20 cellular contexts compared by ENCODE assay signal in the genomic region with DNA sequence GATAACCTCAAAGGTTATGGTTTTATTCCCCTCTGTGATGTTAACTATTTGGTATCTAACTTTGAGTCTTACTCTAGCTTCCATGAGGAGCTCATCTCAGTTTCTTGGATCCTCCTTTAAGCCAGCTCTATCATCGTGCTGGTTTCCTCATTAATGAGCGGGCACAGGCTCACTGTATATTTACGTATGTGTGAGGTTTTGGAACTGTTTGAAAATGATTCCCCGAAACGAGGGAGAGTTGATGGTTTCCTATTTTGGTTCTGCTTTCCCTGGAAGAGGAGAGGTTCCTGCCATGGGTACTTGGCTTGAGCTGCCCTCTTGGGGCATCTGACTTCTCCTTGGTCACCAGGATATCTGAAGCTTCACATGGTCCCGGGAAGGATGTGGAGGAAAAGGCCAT. TPM values are rescaled to one million over a fixed set of nuclear protein-coding genes. Genes with fewer than 3 reads are reported as not detected.
DNase-seq lines count a peak whose midpoint lies in the region; ATAC-seq and TF ChIP-seq lines count a peak whose summit lies in the region.
"Had no signal": no experiment of that assay in that cellular context is flagged by ENCODE, and none has a peak within 500 bp of the region (broad histone marks: within the 10 kb centered on the region; RNA-seq: fewer than 3 reads in every experiment).

No MANE protein-coding gene starts in this region.

- no peaks in the 10 kb centered on the region for H3K9me3 Mint-ChIP-seq in activated naive CD4-positive, alpha-beta T cell treated with anti-CD3 and anti-CD28 coated beads, Interleukin-2, amount 50 U/mL, for 24 hours
- H3K9me3 Mint-ChIP-seq in dendritic cell treated with granulocyte-macrophage colony-stimulating factor and Interleukin-4, amounts not matched to agents 40 ng/mL and 50 ng/mL, for 4 days, result no peaks in the 10 kb centered on the region

- no peaks in the 10 kb centered on the region for H3K27me3 Mint-ChIP-seq in activated naive CD4-positive, alpha-beta T cell treated with anti-CD3 and anti-CD28 coated beads, Interleukin-2, amount 50 U/mL, for 24 hours
- H3K27me3 Mint-ChIP-seq in dendritic cell treated with granulocyte-macrophage colony-stimulating factor and Interleukin-4, amounts not matched to agents 40 ng/mL and 50 ng/mL, for 4 days, result no peaks in the 10 kb centered on the region

- H3K4me1 ChIP-seq in OCI-LY3 (ENCODE audit: low read length), result peaks cover 62% of the 10 kb centered on the region
- peaks cover 0 to 4% (median 2%) of the 10 kb centered on the region in 4 donors for H3K4me1 ChIP-seq in stomach
- no peaks in the 10 kb centered on the region for H3K4me1 ChIP-seq in osteoblast (ENCODE audit: insufficient read depth, low read length)
- H3K4me1 ChIP-seq: parathyroid adenoma had no signal

- DNase-seq in activated naive CD4-positive, alpha-beta T cell treated with anti-CD3 and anti-CD28 coated beads, Interleukin-2, amount 50 U/mL, for 16 hours, result no peak
- DNase-seq in stomach (peak; percentile 20), SHP77 treated with DMSO at 0.1 percent for 48 hours (lab: John Stamatoyannopoulos, UW) (no peak), osteoblast (ENCODE audit: insufficient read length, low spot score, missing footprints) (no peak)
- DNase-seq: activated CD4-positive, alpha-beta T cell treated with anti-CD3 and anti-CD28 coated beads, Interleukin-2, amount 50 U/mL, for 48 hours; caudate nucleus; left colon; mucosa of descending colon; NCI-H1105 treated with DMSO at 0.1 percent for 48 hours; NCI-H2171; NCI-H82; RPMI8226; stimulated activated CD4-positive, alpha-beta T cell treated with anti-CD3 and anti-CD28 coated beads, Interleukin-4, amount 100 ng/mL, for 4 hours had no signal

- no peak for TF ChIP-seq CTCF in OCI-LY3 (IDR thresholded peaks at IDR 0.05; ENCODE audit: low read depth, low read length)
- no peak for TF ChIP-seq CTCF in stomach (IDR thresholded peaks at IDR 0.05)
- TF ChIP-seq CTCF in osteoblast (IDR thresholded peaks at IDR 0.05; ENCODE audit: extremely low read depth, low read depth, low read length), result no peak

- H3K36me3 Mint-ChIP-seq in activated naive CD4-positive, alpha-beta T cell treated with anti-CD3 and anti-CD28 coated beads, Interleukin-2, amount 50 U/mL, for 24 hours, result peaks cover 26% of the 10 kb centered on the region
- H3K36me3 Mint-ChIP-seq in dendritic cell treated with granulocyte-macrophage colony-stimulating factor and Interleukin-4, amounts not matched to agents 40 ng/mL and 50 ng/mL, for 4 days (ENCODE audit: low read depth), result peaks cover 99% of the 10 kb centered on the region

- intact Hi-C loops in dendritic cell treated with granulocyte-macrophage colony-stimulating factor and Interleukin-4, amounts not matched to agents 40 ng/mL and 50 ng/mL, for 4 days (cut with micrococcal nuclease), result no loop called here
- intact Hi-C loops in stomach (cut with DNase I; ENCODE audit: low total_unique reads), result no loop called here

- H3K27ac ChIP-seq in OCI-LY3 (ENCODE audit: low read length), result peak overlapping the region; percentile 90
- H3K27ac ChIP-seq in stomach, result no peak overlapping the region
- no peak overlapping the region for H3K27ac ChIP-seq in osteoblast (ENCODE audit: low read depth, low read length)
- H3K27ac ChIP-seq: parathyroid adenoma had no signal

- H3K4me1 Mint-ChIP-seq in activated naive CD4-positive, alpha-beta T cell treated with anti-CD3 and anti-CD28 coated beads, Interleukin-2, amount 50 U/mL, for 24 hours, result peaks cover 76% of the 10 kb centered on the region
- peaks cover 75% of the 10 kb centered on the region for H3K4me1 Mint-ChIP-seq in dendritic cell treated with granulocyte-macrophage colony-stimulating factor and Interleukin-4, amounts not matched to agents 40 ng/mL and 50 ng/mL, for 4 days (ENCODE audit: low read depth)

- H3K27ac Mint-ChIP-seq in activated naive CD4-positive, alpha-beta T cell treated with anti-CD3 and anti-CD28 coated beads, Interleukin-2, amount 50 U/mL, for 24 hours, result peak overlapping the region; percentile 77
- H3K27ac Mint-ChIP-seq in dendritic cell treated with granulocyte-macrophage colony-stimulating factor and Interleukin-4, amounts not matched to agents 40 ng/mL and 50 ng/mL, for 4 days, result peak overlapping the region; percentile 83

- H3K4me2 ChIP-seq in OCI-LY3 (ENCODE audit: low read length), result peak overlapping the region; percentile 99
- no peak overlapping the region for H3K4me2 ChIP-seq in osteoblast (ENCODE audit: insufficient read depth, low read length)

- ATAC-seq in GM21529 (IDR thresholded peaks at IDR 0.05; ENCODE audit: unreplicated experiment), result no peak
- ATAC-seq: K562, left colon had no signal

- H3K9me3 ChIP-seq in OCI-LY3 (ENCODE audit: insufficient read depth, low read length) (no peaks in the 10 kb centered on the region), stomach (no peaks in the 10 kb centered on the region), osteoblast (ENCODE audit: low read depth, low read length) (no peaks in the 10 kb centered on the region)
- H3K9me3 ChIP-seq: mucosa of descending colon had no signal

- H3K4me3 Mint-ChIP-seq in activated naive CD4-positive, alpha-beta T cell treated with anti-CD3 and anti-CD28 coated beads, Interleukin-2, amount 50 U/mL, for 24 hours, result peak overlapping the region; percentile 56
- peak overlapping the region; percentile 17 for H3K4me3 Mint-ChIP-seq in dendritic cell treated with granulocyte-macrophage colony-stimulating factor and Interleukin-4, amounts not matched to agents 40 ng/mL and 50 ng/mL, for 4 days

- peak overlapping the region; percentile 74 for H3K4me3 ChIP-seq in OCI-LY3 (ENCODE audit: low read length)
- H3K4me3 ChIP-seq in stomach, result no peak overlapping the region
- no peak overlapping the region for H3K4me3 ChIP-seq in osteoblast (ENCODE audit: insufficient read depth, low read length)
- H3K4me3 ChIP-seq: K562, mucosa of descending colon, skin epidermis had no signal

- no peak for TF ChIP-seq POLR2A in stomach (IDR thresholded peaks at IDR 0.05)

- H3K79me2 ChIP-seq in OCI-LY3 (ENCODE audit: low read length) (no peaks in the 10 kb centered on the region), osteoblast (ENCODE audit: insufficient read depth, low read length) (no peaks in the 10 kb centered on the region)
- H3K79me2 ChIP-seq: parathyroid adenoma had no signal

- H4K20me1 ChIP-seq in OCI-LY3 (ENCODE audit: insufficient read depth, low read length) (no peaks in the 10 kb centered on the region), osteoblast (ENCODE audit: insufficient read depth, low read length) (no peaks in the 10 kb centered on the region)

- H3K36me3 ChIP-seq in OCI-LY3 (replicated peaks; ENCODE audit: low read depth, low read length), result peaks cover 18% of the 10 kb centered on the region
- peaks cover 0 to 11% (median 0%) of the 10 kb centered on the region in 4 donors for H3K36me3 ChIP-seq in stomach
- no peaks in the 10 kb centered on the region for H3K36me3 ChIP-seq in osteoblast (ENCODE audit: insufficient read depth, low read length)

- 60 to 68% (median 63%) methylated on average over 6 of the region's 6 CpGs for WGBS in stomach, 5 donors

- no peak for TF ChIP-seq EP300 in stomach (IDR thresholded peaks at IDR 0.05)

- H3K27me3 ChIP-seq in OCI-LY3 (ENCODE audit: low read depth, low read length) (no peaks in the 10 kb centered on the region), stomach (peaks cover 0 to 35% (median 0%) of the 10 kb centered on the region in 3 donors), osteoblast (ENCODE audit: insufficient read depth, low read length) (peaks cover 34% of the 10 kb centered on the region)

- peak overlapping the region; percentile 36; the same call in 1 of the 2 replicates for H3K9ac ChIP-seq in OCI-LY3 (ENCODE audit: low read length)
- H3K9ac ChIP-seq: parathyroid adenoma had no signal

- H2AFZ ChIP-seq in OCI-LY3 (ENCODE audit: low read depth, low read length), result no peak overlapping the region
- no peak overlapping the region for H2AFZ ChIP-seq in osteoblast (ENCODE audit: low read length)
- H2AFZ ChIP-seq: parathyroid adenoma had no signal

RNA-seq across cellular contexts. Expression of gene PIK3R6, which starts 32.7 kb away (rescaled TPM):
- 1 to 10 TPM in 1 of 5 donors, under 1 TPM in 3, not detected in 1; under 0.01 to 4.3 (median 0.33) TPM for total RNA-seq in stomach
- polyA plus RNA-seq in stomach, result 1 to 10 TPM in 1 of 3 donors, under 1 TPM in 2; 0.35 to 1.2 (median 0.50) TPM
- total RNA-seq in osteoblast, result not detected in 2 replicates
- polyA plus RNA-seq: K562 had no signal
